ENCODE assay signal across 10 cellular contexts in the genomic region with DNA sequence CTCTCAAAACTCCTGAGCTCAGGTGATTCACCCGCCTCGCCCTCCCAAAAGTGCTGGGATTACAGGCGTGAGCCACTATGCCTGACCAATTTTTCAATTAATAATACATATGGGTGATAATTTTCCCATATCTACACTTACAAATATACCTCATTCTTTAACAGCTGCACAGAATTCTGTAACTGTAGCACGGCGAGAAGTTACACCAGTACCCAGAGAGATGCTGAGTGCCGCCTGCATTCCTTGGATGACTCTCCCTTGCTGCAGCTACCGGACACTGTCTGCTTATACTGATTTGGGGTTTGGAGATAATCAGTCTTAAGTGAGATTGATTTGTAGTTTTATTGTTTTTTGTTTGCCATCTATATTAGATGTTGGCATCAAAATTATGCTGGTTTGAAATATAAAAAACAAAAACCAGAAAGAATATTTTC.
DNase-seq lines count a peak whose midpoint lies in the region; ATAC-seq and TF ChIP-seq lines count a peak whose summit lies in the region.
"Had no signal": no experiment of that assay in that cellular context is flagged by ENCODE, and none has a peak within 500 bp of the region (broad histone marks: within the 10 kb centered on the region; RNA-seq: fewer than 3 reads in every experiment).

No MANE protein-coding gene starts in this region.

- peak overlapping the region; percentile 54 for H3K4me3 ChIP-seq in BLaER1
- peak overlapping the region; percentile 23 for H3K4me3 ChIP-seq in coronary artery

- H3K27ac ChIP-seq in BLaER1 (peak overlapping the region; percentile 78), coronary artery (peak overlapping the region in 1 of 2 donors; percentile 7)

- DNase-seq in coronary artery (ENCODE audit: low spot score) (no peak), NCI-H446 (lab: John Stamatoyannopoulos, UW) (no peak), NCI-H1105 treated with DMSO at 0.1 percent for 48 hours (lab: John Stamatoyannopoulos, UW) (no peak), hepatic stellate cell (ENCODE audit: low spot score) (no peak)
- DNase-seq: BE2C, H7 had no signal

- no peaks in the 10 kb centered on the region for H3K27me3 ChIP-seq in BLaER1
- H3K27me3 ChIP-seq: BE2C had no signal

- H3K9ac ChIP-seq in BLaER1 = peak overlapping the region; percentile 45

- peak overlapping the region; percentile 91 for H3K4me2 ChIP-seq in BLaER1

- peak; percentile 31 for ATAC-seq in GM19351 (IDR thresholded peaks at IDR 0.05; ENCODE audit: unreplicated experiment)
- peak; percentile 36 for ATAC-seq in HG03342 (IDR thresholded peaks at IDR 0.05; ENCODE audit: unreplicated experiment)
- ATAC-seq in HG03135 (IDR thresholded peaks at IDR 0.05; ENCODE audit: unreplicated experiment) = no peak

- H4K20me1 ChIP-seq in BLaER1 = peaks cover 56% of the 10 kb centered on the region

- H3K9me3 ChIP-seq in BLaER1 = peaks cover 19% of the 10 kb centered on the region
- H3K9me3 ChIP-seq: BE2C had no signal

- TF ChIP-seq CTCF in coronary artery (IDR thresholded peaks at IDR 0.05) = no peak

- H3K36me3 ChIP-seq in BLaER1 = peaks cover 55% of the 10 kb centered on the region
- H3K36me3 ChIP-seq: BE2C had no signal

- H3K4me1 ChIP-seq in BLaER1 = peaks cover 65% of the 10 kb centered on the region
- H3K4me1 ChIP-seq: BE2C had no signal
